In genomic region chr16:16010194-16010593, GRCh38 we compare ENCODE assay signal across 16 cellular contexts.
DNase-seq lines count a peak whose midpoint lies in the region; ATAC-seq and TF ChIP-seq lines count a peak whose summit lies in the region.
"Had no signal": no experiment of that assay in that cellular context is flagged by ENCODE, and none has a peak within 500 bp of the region (broad histone marks: within the 10 kb centered on the region; RNA-seq: fewer than 3 reads in every experiment).

No MANE protein-coding gene starts in this region.

- no peaks in the 10 kb centered on the region for H4K20me1 ChIP-seq in OCI-LY3 (ENCODE audit: insufficient read depth, low read length)

- ATAC-seq in Right ventricle myocardium inferior (no peak), gastroesophageal sphincter (no peak), WTC11 (no peak), HG03175 (IDR thresholded peaks at IDR 0.05; ENCODE audit: unreplicated experiment) (no peak)
- no peak for ATAC-seq in stimulated activated memory B cell treated with anti-CD40 and anti-IgM and Interleukin-4, amounts not matched to agents 10 μg/mL and 1 μg/mL and 100 μg/mL, for 72 hours

- H3K4me1 ChIP-seq in left ventricle myocardium inferior (peaks cover 42% of the 10 kb centered on the region), OCI-LY3 (ENCODE audit: low read length) (peaks cover 38% of the 10 kb centered on the region), gastroesophageal sphincter (peaks cover 0 to 75% (median 13%) of the 10 kb centered on the region in 3 donors)
- H3K4me1 ChIP-seq: Caco-2 had no signal

- intact Hi-C loops in left ventricle myocardium inferior (cut with micrococcal nuclease) (no loop called here), Right ventricle myocardium inferior (cut with DNase I) (no loop called here)

- POLR2A ChIA-PET in WTC11 (lab: Charles Lee) = no interaction called here

- H2AFZ ChIP-seq in OCI-LY3 (ENCODE audit: low read depth, low read length) = no peak overlapping the region

- WGBS in gastroesophageal sphincter (ENCODE audit: low coverage in 1 of 2), 2 donors = 83 to 100% methylated on average over 2 of the region's 3 CpGs

- peaks cover 4% of the 10 kb centered on the region for H3K9me3 Mint-ChIP-seq in stimulated activated memory B cell treated with anti-CD40 and anti-IgM and Interleukin-4, amounts not matched to agents 10 μg/mL and 1 μg/mL and 100 μg/mL, for 72 hours
- H3K9me3 Mint-ChIP-seq in WTC11 = no peaks in the 10 kb centered on the region

- H3K4me3 Mint-ChIP-seq in stimulated activated memory B cell treated with anti-CD40 and anti-IgM and Interleukin-4, amounts not matched to agents 10 μg/mL and 1 μg/mL and 100 μg/mL, for 72 hours = no peak overlapping the region
- no peak overlapping the region for H3K4me3 Mint-ChIP-seq in WTC11

- H3K79me2 ChIP-seq in OCI-LY3 (ENCODE audit: low read length) = peaks cover 53% of the 10 kb centered on the region

- no peak for TF ChIP-seq POLR2A in gastroesophageal sphincter (IDR thresholded peaks at IDR 0.05)

- H3K36me3 ChIP-seq in left ventricle myocardium inferior (peaks cover 11% of the 10 kb centered on the region), OCI-LY3 (replicated peaks; ENCODE audit: low read depth, low read length) (peaks cover 33% of the 10 kb centered on the region), gastroesophageal sphincter (peaks cover 0 to 48% of the 10 kb centered on the region in 2 donors)

- CTCF ChIA-PET in WTC11 (lab: Charles Lee) = interaction anchor here (1.2 kb wide), 1 partner anchor 21 kb away, joined by 3 read pairs; no protein-coding TSS in a partner anchor

- no peak overlapping the region for H3K9ac ChIP-seq in OCI-LY3 (ENCODE audit: low read length)

- H3K4me3 ChIP-seq in left ventricle myocardium inferior = no peak overlapping the region
- H3K4me3 ChIP-seq in OCI-LY3 (ENCODE audit: low read length) = no peak overlapping the region
- no peak overlapping the region for H3K4me3 ChIP-seq in gastroesophageal sphincter

- no peaks in the 10 kb centered on the region for H3K27me3 Mint-ChIP-seq in stimulated activated memory B cell treated with anti-CD40 and anti-IgM and Interleukin-4, amounts not matched to agents 10 μg/mL and 1 μg/mL and 100 μg/mL, for 72 hours
- H3K27me3 Mint-ChIP-seq in WTC11 (ENCODE audit: low read depth) = no peaks in the 10 kb centered on the region

- H3K27ac ChIP-seq in left ventricle myocardium inferior (replicated peaks) (peak overlapping the region; percentile 70), OCI-LY3 (ENCODE audit: low read length) (0 out of 2 replicates have a peak overlapping the region, but pooled peaks have one; percentile 13), gastroesophageal sphincter (peak overlapping the region in 3 of 4 donors; percentile 55 to 80 (median 62))
- H3K27ac ChIP-seq: HL-60 had no signal

- peaks cover 40% of the 10 kb centered on the region for H3K4me1 Mint-ChIP-seq in stimulated activated memory B cell treated with anti-CD40 and anti-IgM and Interleukin-4, amounts not matched to agents 10 μg/mL and 1 μg/mL and 100 μg/mL, for 72 hours
- H3K4me1 Mint-ChIP-seq in WTC11 = no peaks in the 10 kb centered on the region

- peaks cover 63% of the 10 kb centered on the region for H3K36me3 Mint-ChIP-seq in stimulated activated memory B cell treated with anti-CD40 and anti-IgM and Interleukin-4, amounts not matched to agents 10 μg/mL and 1 μg/mL and 100 μg/mL, for 72 hours
- H3K36me3 Mint-ChIP-seq in WTC11 = peaks cover 28% of the 10 kb centered on the region

- H3K9me3 ChIP-seq in left ventricle myocardium inferior (replicated peaks) = no peaks in the 10 kb centered on the region
- no peaks in the 10 kb centered on the region for H3K9me3 ChIP-seq in OCI-LY3 (ENCODE audit: insufficient read depth, low read length)
- H3K9me3 ChIP-seq in gastroesophageal sphincter = no peaks in the 10 kb centered on the region
- H3K9me3 ChIP-seq: Caco-2 had no signal

- no peak for TF ChIP-seq CTCF in left ventricle myocardium inferior (IDR thresholded peaks at IDR 0.05; ENCODE audit: borderline replicate concordance)
- TF ChIP-seq CTCF in OCI-LY3 (IDR thresholded peaks at IDR 0.05; ENCODE audit: low read depth, low read length) = no peak
- no peak for TF ChIP-seq CTCF in gastroesophageal sphincter (IDR thresholded peaks at IDR 0.05)
- TF ChIP-seq CTCF in WTC11 (IDR thresholded peaks at IDR 0.05) = no peak

- no peak for TF ChIP-seq EP300 in gastroesophageal sphincter (IDR thresholded peaks at IDR 0.05)

- H3K27me3 ChIP-seq in left ventricle myocardium inferior (ENCODE audit: low read depth) (no peaks in the 10 kb centered on the region), OCI-LY3 (ENCODE audit: low read depth, low read length) (no peaks in the 10 kb centered on the region), gastroesophageal sphincter (no peaks in the 10 kb centered on the region)

- peak overlapping the region; percentile 99 for H3K27ac Mint-ChIP-seq in stimulated activated memory B cell treated with anti-CD40 and anti-IgM and Interleukin-4, amounts not matched to agents 10 μg/mL and 1 μg/mL and 100 μg/mL, for 72 hours
- no peak overlapping the region; the same call in 1 of the 2 replicates for H3K27ac Mint-ChIP-seq in WTC11

- DNase-seq in left ventricle myocardium inferior (no peak), Right ventricle myocardium inferior (ENCODE audit: missing footprints) (no peak), WTC11 (ENCODE audit: low spot score) (no peak), NCI-H226 (no peak)
- DNase-seq: Caco-2, DMS53, KBM-7, NCI-H1417 treated with DMSO at 0.1 percent for 48 hours, NCI-H1930, NCI-H2171, NCI-H446 treated with DMSO at 0.1 percent for 48 hours had no signal

- no peak overlapping the region for H3K4me2 ChIP-seq in OCI-LY3 (ENCODE audit: low read length)

TF ChIP-seq in WTC11, 78 proteins besides CTCF, POLR2A, EP300 and RAD21 (continues in another document):
- TF ChIP-seq HMGA2 (CRISPR knock-in tag; IDR thresholded peaks at IDR 0.05) (no peak), ARID4B (CRISPR knock-in tag; IDR thresholded peaks at IDR 0.05; ENCODE audit: borderline replicate concordance) (no peak), E2F1 (CRISPR knock-in tag; IDR thresholded peaks at IDR 0.05) (no peak), NFATC4 (CRISPR knock-in tag; IDR thresholded peaks at IDR 0.05) (no peak), MYBL2 (CRISPR knock-in tag; IDR thresholded peaks at IDR 0.05) (no peak), ATF2 (CRISPR knock-in tag; IDR thresholded peaks at IDR 0.05; ENCODE audit: borderline replicate concordance, low read depth) (no peak)

Comparison
In these comparisons a context has a peak if more than half of its experiments do, and no peak if none do; other contexts are left out.
1. H3K27ac ChIP-seq: peak in every context shown above with its lines; median percentile 70 in left ventricle myocardium inferior; 62 in gastroesophageal sphincter; 13 in OCI-LY3.